In the genomic region with DNA sequence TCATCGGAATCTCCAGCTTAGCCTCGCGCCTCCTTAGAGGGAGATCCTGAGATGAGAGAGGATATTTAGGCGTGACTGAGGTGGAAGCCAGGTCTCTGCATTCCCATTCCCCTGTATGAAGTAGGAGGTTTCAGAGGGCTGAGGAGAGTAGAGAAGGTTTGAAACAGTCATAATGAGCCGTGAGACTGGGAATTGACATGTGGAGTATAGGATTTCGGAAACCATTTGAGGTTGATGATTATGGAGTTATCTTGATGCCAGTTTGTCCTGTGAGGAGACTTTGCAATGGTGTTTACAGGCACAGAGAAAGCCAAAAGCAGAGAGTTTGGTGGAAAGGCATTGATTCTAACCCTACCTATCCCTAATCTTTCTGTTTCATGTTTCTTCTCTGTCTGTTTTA, we compare ENCODE assay signal across 9 cellular contexts. TPM values are rescaled to one million over a fixed set of nuclear protein-coding genes. Genes with fewer than 3 reads are reported as not detected.
DNase-seq lines count a peak whose midpoint lies in the region; FAIRE-seq and TF ChIP-seq lines count a peak whose summit lies in the region.
"Had no signal": no experiment of that assay in that cellular context is flagged by ENCODE, and none has a peak within 500 bp of the region (broad histone marks: within the 10 kb centered on the region; RNA-seq: fewer than 3 reads in every experiment).

No MANE protein-coding gene starts in this region.

- no peak for TF ChIP-seq EP300 in sigmoid colon (IDR thresholded peaks at IDR 0.05)

- H3K4me1 ChIP-seq in GM23248 (ENCODE audit: insufficient read depth) (peaks cover 7% of the 10 kb centered on the region), SJSA1 (replicated peaks) (peaks cover 51% of the 10 kb centered on the region), sigmoid colon (peaks cover 0 to 13% (median 7%) of the 10 kb centered on the region in 4 donors)

- peaks cover 22% of the 10 kb centered on the region for H3K79me2 ChIP-seq in GM23248 (ENCODE audit: insufficient read depth)

- intact Hi-C loops in sigmoid colon (cut with DNase I): no loop called here

- peak overlapping the region; percentile 21; the same call in 1 of the 2 replicates for H3K9ac ChIP-seq in GM23248

- no peaks in the 10 kb centered on the region for H3K9me2 ChIP-seq in GM23248 (ENCODE audit: insufficient read depth)

- no peaks in the 10 kb centered on the region for H3K9me3 ChIP-seq in GM23248 (ENCODE audit: low read depth)
- H3K9me3 ChIP-seq in SJSA1 (replicated peaks): no peaks in the 10 kb centered on the region
- H3K9me3 ChIP-seq in sigmoid colon: no peaks in the 10 kb centered on the region

- FAIRE-seq in GM19239 (lab: Jason Lieb, UNC) (no peak), GM12891 (lab: Jason Lieb, UNC) (no peak)
- FAIRE-seq: endometrium had no signal

- no peaks in the 10 kb centered on the region for H4K20me1 ChIP-seq in GM23248 (ENCODE audit: insufficient read depth)

- DNase-seq in GM23248: peak; percentile 6
- no peak for DNase-seq in SJSA1 (ENCODE audit: low read depth in 1 of 2, low spot score in 2 of 2)
- DNase-seq in fibroblast of the aortic adventitia (ENCODE audit: low read depth): no peak
- no peak for DNase-seq in sigmoid colon
- no peak for DNase-seq in GM19239 (ENCODE audit: insufficient read length, low spot score)
- no peak for DNase-seq in GM12891 (ENCODE audit: insufficient read length, low spot score)
- no peak for DNase-seq in NCI-H2196 treated with DMSO at 0.1 percent for 48 hours (lab: John Stamatoyannopoulos, UW; ENCODE audit: unreplicated experiment)
- DNase-seq in kidney glomerular epithelial cell (lab: John Stamatoyannopoulos, UW): no peak

- TF ChIP-seq POLR2A in sigmoid colon (IDR thresholded peaks at IDR 0.05) (no peak), GM12891 (IDR thresholded peaks at IDR 0.05; ENCODE audit: low read depth, low read length) (no peak)

- H3K27me3 ChIP-seq in GM23248 (replicated peaks; ENCODE audit: insufficient read depth): no peaks in the 10 kb centered on the region
- H3K27me3 ChIP-seq in SJSA1 (replicated peaks): no peaks in the 10 kb centered on the region
- H3K27me3 ChIP-seq in sigmoid colon: peaks cover 0 to 8% (median 0%) of the 10 kb centered on the region in 3 donors

- no peak overlapping the region for H2AFZ ChIP-seq in GM23248

- WGBS in GM23248 (ENCODE audit: low coverage in 1 of 2, low lambda C conversion rate in 2 of 2, missing lambda C conversion rate in 2 of 2), 2 experiments: 60 to 70% methylated on average over 6 of the region's 6 CpGs
- 36 to 48% methylated on average over 6 of the region's 6 CpGs for WGBS in sigmoid colon, 2 donors

- in situ Hi-C loops in GM23248 (cut with MboI): no loop called here

- peak overlapping the region; percentile 68 for H3K4me2 ChIP-seq in GM23248 (ENCODE audit: unreplicated experiment)

- TF ChIP-seq CTCF in fibroblast of the aortic adventitia (IDR thresholded peaks at IDR 0.05; ENCODE audit: insufficient read depth, low read length): no peak
- TF ChIP-seq CTCF in sigmoid colon (IDR thresholded peaks at IDR 0.05): no peak

- peaks cover 9% of the 10 kb centered on the region for H3F3A ChIP-seq in GM23248 (ENCODE audit: insufficient read depth)

- H3K36me3 ChIP-seq in GM23248 (ENCODE audit: low read depth) (no peaks in the 10 kb centered on the region), SJSA1 (no peaks in the 10 kb centered on the region), sigmoid colon (no peaks in the 10 kb centered on the region)

- H3K4me3 ChIP-seq in GM23248 (peak overlapping the region; percentile 79), SJSA1 (peak overlapping the region; percentile 55), fibroblast of the aortic adventitia (ENCODE audit: low read depth, low read length) (peak overlapping the region; percentile 60), sigmoid colon (peak overlapping the region; percentile 38 to 61 (median 54))

- no peak overlapping the region for H3K27ac ChIP-seq in GM23248
- no peak overlapping the region for H3K27ac ChIP-seq in SJSA1
- H3K27ac ChIP-seq in sigmoid colon: peak overlapping the region; percentile 42 to 66 (median 59)

TF ChIP-seq in GM12891, 5 proteins besides CTCF, POLR2A, EP300 and RAD21:
- no peak for TF ChIP-seq TAF1 (IDR thresholded peaks at IDR 0.05; ENCODE audit: low read depth, low read length)
- TF ChIP-seq POLR2AphosphoS5 (IDR thresholded peaks at IDR 0.05; ENCODE audit: low read depth, low read length): no peak
- no peak for TF ChIP-seq PAX5 (IDR thresholded peaks at IDR 0.05; ENCODE audit: insufficient read depth, low read length, severe bottlenecking)
- TF ChIP-seq SPI1 (IDR thresholded peaks at IDR 0.05; ENCODE audit: low read depth, low read length): no peak
- no peak for TF ChIP-seq POU2F2 (IDR thresholded peaks at IDR 0.05; ENCODE audit: low read depth, low read length)

RNA-seq across cellular contexts. Expression of a gene that starts 2.0 kb away (rescaled TPM):
- total RNA-seq in GM23248 (2014; rRNA removed; shearing (Covaris generic)): 17.5 and 27.8 TPM in 2 replicates
- 9.3 and 9.8 TPM in 2 replicates for polyA plus RNA-seq in GM23248 (2016; fragmentation: Nextera tagmentation; extraction: Ambion mirVana)
- 15.3 and 16.1 TPM in 2 replicates for total RNA-seq in SJSA1 (2014; rRNA removed; shearing (Covaris generic))
- total RNA-seq in fibroblast of the aortic adventitia (ENCODE audit: low replicate concordance): 4.2 and 6.0 TPM in 2 replicates
- total RNA-seq in sigmoid colon: 10 to 100 TPM in 2 of 4 donors, 1 to 10 TPM in 2; 6.6 to 15.8 (median 9.4) TPM
- polyA plus RNA-seq in sigmoid colon: 1 to 10 TPM; 1.2 to 2.1 (median 1.9) TPM
- 5.2 TPM for polyA plus RNA-seq in GM12891 (2012; ENCODE audit: low read depth, missing spikeins)

RNA-seq across cellular contexts. Expression of a gene that starts 30.4 kb away (rescaled TPM):
- total RNA-seq in GM23248 (2014; rRNA removed; shearing (Covaris generic)): 2.7 and 2.8 TPM in 2 replicates
- 1.3 and 2.0 TPM in 2 replicates for polyA plus RNA-seq in GM23248 (2016; fragmentation: Nextera tagmentation; extraction: Ambion mirVana)
- 2.6 and 3.5 TPM in 2 replicates for total RNA-seq in SJSA1 (2014; rRNA removed; shearing (Covaris generic))
- total RNA-seq in fibroblast of the aortic adventitia (ENCODE audit: low replicate concordance): 5.2 and 6.0 TPM in 2 replicates
- total RNA-seq in sigmoid colon: 1 to 10 TPM; 3.0 to 9.1 (median 5.5) TPM
- polyA plus RNA-seq in sigmoid colon: 1 to 10 TPM; 1.2 to 1.4 (median 1.3) TPM
- polyA plus RNA-seq in GM12891 (2012; ENCODE audit: low read depth, missing spikeins): 1.2 TPM

Comparison
In these comparisons a context has a peak if more than half of its experiments do, and no peak if none do; other contexts are left out.
1. H3K27ac ChIP-seq: peak in sigmoid colon (4 of 4); none in GM23248 (single experiment) and SJSA1 (single experiment).
2. Peak in every context shown above with its lines, with median percentiles within 50 percentile points of each other: H3K4me3 ChIP-seq.